Comparison of ENCODE assay signal across 15 cellular contexts in genomic region chr7:64636386-64636785, GRCh38. TPM values are rescaled to one million over a fixed set of nuclear protein-coding genes. Genes with fewer than 3 reads are reported as not detected.
DNase-seq lines count a peak whose midpoint lies in the region; ATAC-seq and TF ChIP-seq lines count a peak whose summit lies in the region.
"Had no signal": no experiment of that assay in that cellular context is flagged by ENCODE, and none has a peak within 500 bp of the region (broad histone marks: within the 10 kb centered on the region; RNA-seq: fewer than 3 reads in every experiment).

No MANE protein-coding gene starts in this region.

- H3K4me3 Mint-ChIP-seq in type B pancreatic cell, result no peak overlapping the region
- no peak overlapping the region for H3K4me3 Mint-ChIP-seq in activated T-helper 1 cell treated with anti-CD3 and anti-CD28 coated beads, Interleukin-12 subunit alpha, Interleukin-12 subunit beta, Interleukin-2, Interleukin-4 antibody, amounts not matched to agents 30 ng/mL and 10 ng/mL and 1 ng/mL, durations not matched to agents 14 hours and 24 hours and 36 hours

- no peak overlapping the region for H3K27ac Mint-ChIP-seq in type B pancreatic cell
- H3K27ac Mint-ChIP-seq in activated T-helper 1 cell treated with anti-CD3 and anti-CD28 coated beads, Interleukin-12 subunit alpha, Interleukin-12 subunit beta, Interleukin-2, Interleukin-4 antibody, amounts not matched to agents 30 ng/mL and 10 ng/mL and 1 ng/mL, durations not matched to agents 14 hours and 24 hours and 36 hours, result no peak overlapping the region

- H3K27me3 ChIP-seq in dorsolateral prefrontal cortex, result no peaks in the 10 kb centered on the region
- H3K27me3 ChIP-seq: BLaER1, cardiac muscle cell had no signal

- ATAC-seq in GM19035 (IDR thresholded peaks at IDR 0.05; ENCODE audit: unreplicated experiment), result no peak

- intact Hi-C loops in dorsolateral prefrontal cortex (cut with DNase I), result no loop called here
- intact Hi-C loops in activated T-helper 1 cell treated with anti-CD3 and anti-CD28 coated beads, Interleukin-12 subunit alpha, Interleukin-12 subunit beta, Interleukin-2, Interleukin-4 antibody, amounts not matched to agents 30 ng/mL and 10 ng/mL and 1 ng/mL, durations not matched to agents 14 hours and 24 hours and 36 hours (cut with micrococcal nuclease), result no loop called here

- no peak overlapping the region for H3K4me3 ChIP-seq in dorsolateral prefrontal cortex
- H3K4me3 ChIP-seq: BLaER1, cardiac muscle cell had no signal

- H3K4me1 Mint-ChIP-seq in type B pancreatic cell (ENCODE audit: unreplicated experiment), result no peaks in the 10 kb centered on the region
- H3K4me1 Mint-ChIP-seq in activated T-helper 1 cell treated with anti-CD3 and anti-CD28 coated beads, Interleukin-12 subunit alpha, Interleukin-12 subunit beta, Interleukin-2, Interleukin-4 antibody, amounts not matched to agents 30 ng/mL and 10 ng/mL and 1 ng/mL, durations not matched to agents 14 hours and 24 hours and 36 hours (ENCODE audit: low read depth), result no peaks in the 10 kb centered on the region

- H3K27ac ChIP-seq in dorsolateral prefrontal cortex, result no peak overlapping the region
- H3K27ac ChIP-seq: BLaER1, cardiac muscle cell had no signal

- H3K27me3 Mint-ChIP-seq in type B pancreatic cell, result no peaks in the 10 kb centered on the region
- H3K27me3 Mint-ChIP-seq in activated T-helper 1 cell treated with anti-CD3 and anti-CD28 coated beads, Interleukin-12 subunit alpha, Interleukin-12 subunit beta, Interleukin-2, Interleukin-4 antibody, amounts not matched to agents 30 ng/mL and 10 ng/mL and 1 ng/mL, durations not matched to agents 14 hours and 24 hours and 36 hours (ENCODE audit: insufficient read depth), result no peaks in the 10 kb centered on the region

- peak in 39 of 56 donors; percentile 11 to 47 (median 27) for TF ChIP-seq CTCF in dorsolateral prefrontal cortex (IDR thresholded peaks at IDR 0.05 in 54 of 56, conservative IDR thresholded peaks at IDR 0.05 in 2 of 56; ENCODE audit: low read depth in 1 of 56, partially characterized antibody in 56 of 56)
- peak; percentile 30 for TF ChIP-seq CTCF in type B pancreatic cell (conservative IDR thresholded peaks at IDR 0.05)

- H3K9me3 Mint-ChIP-seq in type B pancreatic cell, result peaks cover 25% of the 10 kb centered on the region
- peaks cover 43% of the 10 kb centered on the region for H3K9me3 Mint-ChIP-seq in activated T-helper 1 cell treated with anti-CD3 and anti-CD28 coated beads, Interleukin-12 subunit alpha, Interleukin-12 subunit beta, Interleukin-2, Interleukin-4 antibody, amounts not matched to agents 30 ng/mL and 10 ng/mL and 1 ng/mL, durations not matched to agents 14 hours and 24 hours and 36 hours

- H3K36me3 Mint-ChIP-seq in type B pancreatic cell, result no peaks in the 10 kb centered on the region
- H3K36me3 Mint-ChIP-seq in activated T-helper 1 cell treated with anti-CD3 and anti-CD28 coated beads, Interleukin-12 subunit alpha, Interleukin-12 subunit beta, Interleukin-2, Interleukin-4 antibody, amounts not matched to agents 30 ng/mL and 10 ng/mL and 1 ng/mL, durations not matched to agents 14 hours and 24 hours and 36 hours (ENCODE audit: low read depth), result no peaks in the 10 kb centered on the region

- DNase-seq in stimulated activated CD4-positive, alpha-beta T cell treated with anti-CD3 and anti-CD28 coated beads, Interleukin-15, amount 100 ng/mL, for 24 hours, result peak; percentile 28
- DNase-seq in stimulated activated CD4-positive, alpha-beta T cell treated with anti-CD3 and anti-CD28 coated beads, Interleukin-12 subunit alpha, Interleukin-12 subunit beta, amount 100 ng/mL, for 4 hours, result no peak
- peak; percentile 39 for DNase-seq in NCI-H69 (lab: John Stamatoyannopoulos, UW)
- no peak for DNase-seq in dorsolateral prefrontal cortex
- DNase-seq in type B pancreatic cell (ENCODE audit: extremely low spot score, unreplicated experiment), result no peak
- DNase-seq in HUDEP-2 (lab: John Stamatoyannopoulos, UW; ENCODE audit: unreplicated experiment in 76 of 76), result no peak
- DNase-seq in activated T-helper 1 cell treated with anti-CD3 and anti-CD28 coated beads, Interleukin-12 subunit alpha, Interleukin-12 subunit beta, Interleukin-2, Interleukin-4 antibody, amounts not matched to agents 30 ng/mL and 10 ng/mL and 1 ng/mL, durations not matched to agents 14 hours and 24 hours and 36 hours (ENCODE audit: low spot score), result no peak
- DNase-seq: kidney glomerular epithelial cell; NCI-H2171; retina; stimulated activated naive CD4-positive, alpha-beta T cell; T-helper 1 cell had no signal

RNA-seq across cellular contexts. Expression of gene ZNF107, which starts 29.5 kb away (rescaled TPM):
- total RNA-seq in dorsolateral prefrontal cortex, result 1 to 10 TPM; 3.3 to 9.5 (median 6.2) TPM
- 6.3 and 11.8 TPM in 2 replicates for total RNA-seq in type B pancreatic cell (ENCODE audit: low replicate concordance)
- 12.6 and 13.5 TPM in 2 replicates for total RNA-seq in activated T-helper 1 cell treated with anti-CD3 and anti-CD28 coated beads, Interleukin-12 subunit alpha, Interleukin-12 subunit beta, Interleukin-2, Interleukin-4 antibody, amounts not matched to agents 30 ng/mL and 10 ng/mL and 1 ng/mL, durations not matched to agents 14 hours and 24 hours and 36 hours

Comparison
In these comparisons a context has a peak if more than half of its experiments do, and no peak if none do; other contexts are left out.
1. DNase-seq: peak in stimulated activated CD4-positive, alpha-beta T cell treated with anti-CD3 and anti-CD28 coated beads, Interleukin-15, amount 100 ng/mL, for 24 hours (single experiment) and NCI-H69 (single experiment); none in stimulated activated CD4-positive, alpha-beta T cell treated with anti-CD3 and anti-CD28 coated beads, Interleukin-12 subunit alpha, Interleukin-12 subunit beta, amount 100 ng/mL, for 4 hours (single experiment), dorsolateral prefrontal cortex (0 of 10), type B pancreatic cell (single experiment), HUDEP-2 (0 of 76) and activated T-helper 1 cell treated with anti-CD3 and anti-CD28 coated beads, Interleukin-12 subunit alpha, Interleukin-12 subunit beta, Interleukin-2, Interleukin-4 antibody, amounts not matched to agents 30 ng/mL and 10 ng/mL and 1 ng/mL, durations not matched to agents 14 hours and 24 hours and 36 hours (single experiment).